27 cellular contexts compared by ENCODE assay signal in genomic region chr17:55299890-55300289, GRCh38. TPM values are rescaled to one million over a fixed set of nuclear protein-coding genes. Genes with fewer than 3 reads are reported as not detected.
"Had no signal": no experiment of that assay in that cellular context is flagged by ENCODE, and none has a peak within 500 bp of the region (broad histone marks: within the 10 kb centered on the region; RNA-seq: fewer than 3 reads in every experiment).

No MANE protein-coding gene starts in this region.

- H3K9me3 Mint-ChIP-seq: dendritic cell treated with granulocyte-macrophage colony-stimulating factor and Interleukin-4, amounts not matched to agents 40 ng/mL and 50 ng/mL, for 4 days; effector memory CD8-positive, alpha-beta T cell; immature natural killer cell; mesothelial cell of epicardium; naive B cell; naive thymus-derived CD8-positive, alpha-beta T cell had no signal

- H3K36me3 ChIP-seq: colonic mucosa, lower lobe of right lung had no signal

- H3K9me3 ChIP-seq: colonic mucosa, esophagus muscularis mucosa, gastroesophageal sphincter, heart left ventricle, lower lobe of right lung, mucosa of descending colon had no signal

- DNase-seq: colonic mucosa; cortex of kidney; effector CD8-positive, alpha-beta T cell; effector memory CD8-positive, alpha-beta T cell; foreskin keratinocyte; heart left ventricle; hypothalamus; immature natural killer cell; islet precursor cell; kidney; kidney glomerular epithelial cell; left colon; left ventricle myocardium superior; lower lobe of right lung; mesenchymal stem cell; mucosa of descending colon; naive B cell; naive thymus-derived CD8-positive, alpha-beta T cell had no signal

- H3K4me1 ChIP-seq: colonic mucosa, foreskin keratinocyte had no signal

- ATAC-seq: effector memory CD8-positive, alpha-beta T cell; foreskin keratinocyte; gastroesophageal sphincter; heart left ventricle; left colon; left ventricle myocardium superior; lower lobe of right lung; mucosa of descending colon; naive thymus-derived CD8-positive, alpha-beta T cell had no signal

- H3K36me3 Mint-ChIP-seq: immature natural killer cell; mesothelial cell of epicardium; naive B cell; naive thymus-derived CD8-positive, alpha-beta T cell had no signal

- H3K4me3 ChIP-seq: colonic mucosa, esophagus muscularis mucosa, gastroesophageal sphincter, heart left ventricle, hepatocyte, lower lobe of right lung, mucosa of descending colon had no signal

- H3K4me1 Mint-ChIP-seq: immature natural killer cell had no signal

- H3K27me3 ChIP-seq: colonic mucosa, esophagus muscularis mucosa, foreskin keratinocyte, gastroesophageal sphincter, heart left ventricle, hepatocyte had no signal

- H3K27me3 Mint-ChIP-seq: dendritic cell treated with granulocyte-macrophage colony-stimulating factor and Interleukin-4, amounts not matched to agents 40 ng/mL and 50 ng/mL, for 4 days; naive B cell had no signal

- H3K4me3 Mint-ChIP-seq: dendritic cell treated with granulocyte-macrophage colony-stimulating factor and Interleukin-4, amounts not matched to agents 40 ng/mL and 50 ng/mL, for 4 days; effector memory CD8-positive, alpha-beta T cell; immature natural killer cell; mesothelial cell of epicardium; naive B cell; naive thymus-derived CD8-positive, alpha-beta T cell had no signal

- H3K27ac ChIP-seq: colonic mucosa, esophagus muscularis mucosa, foreskin keratinocyte, heart left ventricle, hepatocyte, lower lobe of right lung had no signal

- H3K27ac Mint-ChIP-seq: dendritic cell treated with granulocyte-macrophage colony-stimulating factor and Interleukin-4, amounts not matched to agents 40 ng/mL and 50 ng/mL, for 4 days; effector memory CD8-positive, alpha-beta T cell; immature natural killer cell; mesothelial cell of epicardium; naive B cell; naive thymus-derived CD8-positive, alpha-beta T cell had no signal

RNA-seq across cellular contexts. Expression of gene HLF, which starts 35.1 kb away (rescaled TPM):
- total RNA-seq: dermis microvascular lymphatic vessel endothelial cell, endothelial cell of umbilical vein, fibroblast of villous mesenchyme, lung microvascular endothelial cell had no signal
